In the genomic region with DNA sequence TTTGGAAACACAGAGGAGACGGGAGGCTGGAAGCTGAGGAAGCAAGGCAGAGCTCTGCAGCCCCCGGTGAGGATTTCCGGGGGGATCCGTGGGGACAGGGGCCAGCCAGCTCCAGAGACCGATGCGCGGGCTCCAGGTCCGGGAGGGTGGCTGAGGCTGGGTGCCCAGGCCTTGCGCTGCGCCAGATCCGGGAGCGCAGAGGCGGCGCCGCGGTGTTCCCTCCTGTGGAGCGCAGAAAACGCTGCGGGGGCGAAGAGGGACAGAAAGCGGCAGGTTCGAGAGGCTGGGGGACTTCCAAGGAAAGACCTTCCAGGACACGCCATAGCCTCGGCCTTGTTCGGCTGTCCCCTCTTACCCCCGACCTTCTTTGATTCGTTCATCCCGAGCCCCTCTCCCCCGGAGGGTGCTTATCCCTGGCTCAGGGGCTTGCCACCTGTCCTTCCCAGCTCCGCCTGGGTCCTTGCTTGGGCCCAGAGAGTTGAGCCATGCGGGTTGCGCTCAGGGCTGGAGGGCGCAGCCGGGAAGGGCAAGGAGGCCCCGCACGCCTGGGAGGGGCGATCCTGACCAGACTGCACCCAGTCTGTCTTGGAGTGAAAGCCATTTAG, we compare ENCODE assay signal across 11 cellular contexts. TPM values are rescaled to one million over a fixed set of nuclear protein-coding genes. Genes with fewer than 3 reads are reported as not detected.
DNase-seq lines count a peak whose midpoint lies in the region; ATAC-seq and TF ChIP-seq lines count a peak whose summit lies in the region.
"Had no signal": no experiment of that assay in that cellular context is flagged by ENCODE, and none has a peak within 500 bp of the region (broad histone marks: within the 10 kb centered on the region; RNA-seq: fewer than 3 reads in every experiment).

No MANE protein-coding gene starts in this region.

- POLR2A ChIA-PET in Panc1 (lab: Charles Lee), result no interaction called here

- H3K4me3 ChIP-seq in Panc1 (ENCODE audit: low read depth in 2 of 2, low read length in 2 of 2), result no peak overlapping the region

- no peak for TF ChIP-seq CTCF in Panc1 (IDR thresholded peaks at IDR 0.05)

- no peak overlapping the region for H3K27ac ChIP-seq in Panc1 (ENCODE audit: low read length)
- H3K27ac ChIP-seq: epithelial cell of prostate had no signal

- DNase-seq in ELR (ENCODE audit: low read depth) (peak; percentile 2), Panc1 (ENCODE audit: low read depth, low spot score) (no peak), head of caudate nucleus (peak in 36 of 42 donors; percentile 22 to 79 (median 56)), occipital lobe (lab: John Stamatoyannopoulos, UW) (peak; percentile 22), NCI-H146 (lab: John Stamatoyannopoulos, UW) (no peak), GM03348 (ENCODE audit: low spot score) (no peak), cortex of kidney (lab: John Stamatoyannopoulos, UW) (no peak), NCI-H2196 (lab: John Stamatoyannopoulos, UW; ENCODE audit: unreplicated experiment) (no peak)

- no peaks in the 10 kb centered on the region for H3K9me3 ChIP-seq in Panc1 (ENCODE audit: control insufficient read depth, insufficient read depth, low read depth, low read length)

- H3K4me1 ChIP-seq in Panc1 (ENCODE audit: control insufficient read depth, insufficient read depth, low read length), result peaks cover 2% of the 10 kb centered on the region; the same call in 1 of the 2 replicates

- peaks cover 6% of the 10 kb centered on the region; the same call in 1 of the 2 replicates for H3K27me3 ChIP-seq in Panc1 (ENCODE audit: control insufficient read depth, insufficient read depth, low read length)

- CTCF ChIA-PET in Panc1 (lab: Charles Lee), result no interaction called here

- no peaks in the 10 kb centered on the region for H3K36me3 ChIP-seq in Panc1 (ENCODE audit: control insufficient read depth, insufficient read depth, low read length)

- intact Hi-C loops in Panc1 (cut with micrococcal nuclease; ENCODE audit: unreplicated experiment), result no loop called here
- intact Hi-C loops in head of caudate nucleus (cut with DNase I), result no loop called here

- no TSS peak for BruUV-seq in Panc1 (replicated peaks; lab: Mats Ljungman, UMichigan)

- in situ Hi-C loops in Panc1 (cut with HindIII; ENCODE audit: low pct_unique_long_range_greater_than_20kb, low sequenced_read_pairs), result no loop called here

- peak; percentile 64 for ATAC-seq in Panc1
- ATAC-seq: activated T-helper 17 cell treated with anti-CD3 and anti-CD28 coated beads, Interleukin-2, amount 50 U/mL, for 72 hours had no signal

RNA-seq across cellular contexts. Expression of a gene that starts 0.7 kb away (rescaled TPM):
- 0.10 TPM for total RNA-seq in Panc1 (2021; ENCODE audit: unreplicated experiment)
- not detected for polyA plus RNA-seq in Panc1 (2012; ENCODE audit: insufficient read length)
- 14.7 TPM for total RNA-seq in occipital lobe
- polyA plus RNA-seq: CD14-positive monocyte had no signal

Comparison
In these comparisons a context has a peak if more than half of its experiments do, and no peak if none do; other contexts are left out.
1. DNase-seq: peak in ELR (single experiment), head of caudate nucleus (36 of 42) and occipital lobe (single experiment); none in Panc1 (single experiment), NCI-H146 (single experiment), GM03348 (single experiment), cortex of kidney (single experiment) and NCI-H2196 (single experiment).
2. RNA of a gene that starts 0.7 kb away (total RNA-seq): 14.7 TPM in occipital lobe (single experiment); 0.10 TPM in Panc1 (single experiment); every median in the first group is over 10 times any median in the second.